ENCODE assay signal across 3 cellular contexts in the genomic region with DNA sequence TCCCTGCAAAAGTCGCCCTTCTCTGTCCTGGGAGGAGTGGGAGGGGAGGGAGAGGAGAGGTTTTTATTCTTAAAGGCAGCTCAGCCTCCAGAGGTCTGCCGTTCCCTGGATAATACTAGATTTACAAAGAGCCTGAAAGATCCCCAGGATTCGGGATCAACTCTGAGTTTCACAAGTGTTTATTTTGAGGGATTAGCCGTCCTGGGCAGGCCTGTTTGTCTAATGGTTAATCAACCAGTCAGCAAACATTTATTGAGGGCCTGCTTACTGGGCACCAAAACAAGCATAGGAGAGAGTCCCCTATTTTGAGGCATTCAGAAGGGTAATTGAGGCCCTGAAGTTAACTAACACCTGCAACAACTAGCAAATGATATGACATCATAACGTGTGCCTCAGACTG.
TF ChIP-seq lines count a peak whose summit lies in the region.

No MANE protein-coding gene starts in this region.

TF ChIP-seq in HCT116, 20 proteins besides CTCF, POLR2A, EP300 and RAD21:
- TF ChIP-seq ZFX (IDR thresholded peaks at IDR 0.05) (0 out of 2 replicates have a peak, but pooled peaks have one; percentile 18), ZNF274 (IDR thresholded peaks at IDR 0.05; ENCODE audit: low read depth, low read length) (no peak)
- TF ChIP-seq, protein P1, sequence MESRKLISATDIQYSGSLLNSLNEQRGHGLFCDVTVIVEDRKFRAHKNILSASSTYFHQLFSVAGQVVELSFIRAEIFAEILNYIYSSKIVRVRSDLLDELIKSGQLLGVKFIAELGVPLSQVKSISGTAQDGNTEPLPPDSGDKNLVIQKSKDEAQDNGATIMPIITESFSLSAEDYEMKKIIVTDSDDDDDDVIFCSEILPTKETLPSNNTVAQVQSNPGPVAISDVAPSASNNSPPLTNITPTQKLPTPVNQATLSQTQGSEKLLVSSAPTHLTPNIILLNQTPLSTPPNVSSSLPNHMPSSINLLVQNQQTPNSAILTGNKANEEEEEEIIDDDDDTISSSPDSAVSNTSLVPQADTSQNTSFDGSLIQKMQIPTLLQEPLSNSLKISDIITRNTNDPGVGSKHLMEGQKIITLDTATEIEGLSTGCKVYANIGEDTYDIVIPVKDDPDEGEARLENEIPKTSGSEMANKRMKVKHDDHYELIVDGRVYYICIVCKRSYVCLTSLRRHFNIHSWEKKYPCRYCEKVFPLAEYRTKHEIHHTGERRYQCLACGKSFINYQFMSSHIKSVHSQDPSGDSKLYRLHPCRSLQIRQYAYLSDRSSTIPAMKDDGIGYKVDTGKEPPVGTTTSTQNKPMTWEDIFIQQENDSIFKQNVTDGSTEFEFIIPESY (IDR thresholded peaks at IDR 0.05; ENCODE audit: extremely low read depth, insufficient replicate concordance, low read length) = no peak

TF ChIP-seq in K562, 482 proteins besides CTCF, POLR2A, EP300 and RAD21:
- TF ChIP-seq ATF7 (IDR thresholded peaks at IDR 0.05) (0 out of 2 replicates have a peak, but pooled peaks have one; percentile 15), MTF1 (CRISPR knock-in tag; IDR thresholded peaks at IDR 0.05; ENCODE audit: borderline replicate concordance) (no peak)

TF ChIP-seq in liver, 16 proteins besides CTCF, POLR2A, EP300 and RAD21:
- TF ChIP-seq, protein P1 (IDR thresholded peaks at IDR 0.05) = no peak
- no peak for TF ChIP-seq EGR1 (IDR thresholded peaks at IDR 0.05; ENCODE audit: low read depth in 2 of 2)
- TF ChIP-seq, protein P2, sequence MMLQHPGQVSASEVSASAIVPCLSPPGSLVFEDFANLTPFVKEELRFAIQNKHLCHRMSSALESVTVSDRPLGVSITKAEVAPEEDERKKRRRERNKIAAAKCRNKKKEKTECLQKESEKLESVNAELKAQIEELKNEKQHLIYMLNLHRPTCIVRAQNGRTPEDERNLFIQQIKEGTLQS (IDR thresholded peaks at IDR 0.05) = no peak
- TF ChIP-seq HNF4G (IDR thresholded peaks at IDR 0.05) = no peak
- TF ChIP-seq GABPA (IDR thresholded peaks at IDR 0.05 in 1 of 2, conservative IDR thresholded peaks at IDR 0.05 in 1 of 2) = no peak
- peak; percentile 26 to 31 for TF ChIP-seq HNF4A (conservative IDR thresholded peaks at IDR 0.05)
- TF ChIP-seq YY1 (IDR thresholded peaks at IDR 0.05) = peak; percentile 48
- peak in 1 of 2 donors; percentile 50 for TF ChIP-seq RXRA (IDR thresholded peaks at IDR 0.05)
- TF ChIP-seq, protein P3, sequence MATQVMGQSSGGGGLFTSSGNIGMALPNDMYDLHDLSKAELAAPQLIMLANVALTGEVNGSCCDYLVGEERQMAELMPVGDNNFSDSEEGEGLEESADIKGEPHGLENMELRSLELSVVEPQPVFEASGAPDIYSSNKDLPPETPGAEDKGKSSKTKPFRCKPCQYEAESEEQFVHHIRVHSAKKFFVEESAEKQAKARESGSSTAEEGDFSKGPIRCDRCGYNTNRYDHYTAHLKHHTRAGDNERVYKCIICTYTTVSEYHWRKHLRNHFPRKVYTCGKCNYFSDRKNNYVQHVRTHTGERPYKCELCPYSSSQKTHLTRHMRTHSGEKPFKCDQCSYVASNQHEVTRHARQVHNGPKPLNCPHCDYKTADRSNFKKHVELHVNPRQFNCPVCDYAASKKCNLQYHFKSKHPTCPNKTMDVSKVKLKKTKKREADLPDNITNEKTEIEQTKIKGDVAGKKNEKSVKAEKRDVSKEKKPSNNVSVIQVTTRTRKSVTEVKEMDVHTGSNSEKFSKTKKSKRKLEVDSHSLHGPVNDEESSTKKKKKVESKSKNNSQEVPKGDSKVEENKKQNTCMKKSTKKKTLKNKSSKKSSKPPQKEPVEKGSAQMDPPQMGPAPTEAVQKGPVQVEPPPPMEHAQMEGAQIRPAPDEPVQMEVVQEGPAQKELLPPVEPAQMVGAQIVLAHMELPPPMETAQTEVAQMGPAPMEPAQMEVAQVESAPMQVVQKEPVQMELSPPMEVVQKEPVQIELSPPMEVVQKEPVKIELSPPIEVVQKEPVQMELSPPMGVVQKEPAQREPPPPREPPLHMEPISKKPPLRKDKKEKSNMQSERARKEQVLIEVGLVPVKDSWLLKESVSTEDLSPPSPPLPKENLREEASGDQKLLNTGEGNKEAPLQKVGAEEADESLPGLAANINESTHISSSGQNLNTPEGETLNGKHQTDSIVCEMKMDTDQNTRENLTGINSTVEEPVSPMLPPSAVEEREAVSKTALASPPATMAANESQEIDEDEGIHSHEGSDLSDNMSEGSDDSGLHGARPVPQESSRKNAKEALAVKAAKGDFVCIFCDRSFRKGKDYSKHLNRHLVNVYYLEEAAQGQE (IDR thresholded peaks at IDR 0.05) = no peak
- no peak for TF ChIP-seq FOXA1 (IDR thresholded peaks at IDR 0.05)
- TF ChIP-seq NR2F2 (IDR thresholded peaks at IDR 0.05) = no peak
- TF ChIP-seq, protein P4, sequence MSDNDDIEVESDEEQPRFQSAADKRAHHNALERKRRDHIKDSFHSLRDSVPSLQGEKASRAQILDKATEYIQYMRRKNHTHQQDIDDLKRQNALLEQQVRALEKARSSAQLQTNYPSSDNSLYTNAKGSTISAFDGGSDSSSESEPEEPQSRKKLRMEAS (IDR thresholded peaks at IDR 0.05) = no peak
- TF ChIP-seq SP1 (IDR thresholded peaks at IDR 0.05) = peak; percentile 51
- no peak for TF ChIP-seq JUND (IDR thresholded peaks at IDR 0.05)
- peak; percentile 25 for TF ChIP-seq FOXA2 (IDR thresholded peaks at IDR 0.05)
- no peak for TF ChIP-seq TAF1 (conservative IDR thresholded peaks at IDR 0.05)
TF ChIP-seq in liver: peak in this region for 5.
